ENCODE assay signal across 8 cellular contexts in the genomic region with DNA sequence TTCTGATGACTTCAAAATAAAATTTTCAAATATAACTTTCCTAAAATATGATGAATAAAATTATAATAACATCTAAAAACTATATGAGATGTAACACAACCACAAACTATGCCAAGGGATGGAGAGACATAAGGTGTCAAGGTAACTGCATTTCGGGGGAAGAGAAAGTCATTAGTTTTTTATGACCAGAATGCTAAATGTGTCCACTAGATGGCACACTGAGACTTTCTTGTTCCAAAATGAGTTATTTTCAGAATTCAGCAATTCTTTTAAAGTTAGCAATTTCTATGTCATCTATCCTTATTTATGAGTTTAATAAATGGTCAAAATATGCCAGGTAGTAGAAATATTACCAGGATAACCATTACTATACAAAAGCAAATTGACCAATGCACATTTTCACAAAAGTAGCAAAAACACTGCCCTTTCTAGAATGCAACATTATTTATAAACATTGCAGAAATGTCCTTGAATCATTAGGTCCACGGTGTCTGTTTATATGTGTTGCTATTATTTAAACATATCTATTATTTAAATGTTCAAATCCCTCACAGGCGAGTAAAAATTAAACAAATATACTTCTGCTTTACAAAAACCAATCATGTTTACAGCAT.
DNase-seq lines count a peak whose midpoint lies in the region; ATAC-seq and TF ChIP-seq lines count a peak whose summit lies in the region.
"Had no signal": no experiment of that assay in that cellular context is flagged by ENCODE, and none has a peak within 500 bp of the region (broad histone marks: within the 10 kb centered on the region; RNA-seq: fewer than 3 reads in every experiment).

No MANE protein-coding gene starts in this region.

- peaks cover 6% of the 10 kb centered on the region for H3K36me3 Mint-ChIP-seq in Caco-2 (ENCODE audit: insufficient read depth, unreplicated experiment)

- DNase-seq in Caco-2 (peak in 1 of 2 experiments; percentile 30), GM23248 (peak; percentile 58), Peyer's patch (no peak), esophagus muscularis mucosa (ENCODE audit: extremely low spot score) (no peak), ovary (no peak), omental fat pad (ENCODE audit: low spot score) (no peak), NCI-H226 (no peak)

- POLR2A ChIA-PET in Caco-2 (lab: Charles Lee): no interaction called here

- in situ Hi-C loops in GM23248 (cut with MboI): no loop called here

- no peak overlapping the region for H3K9ac ChIP-seq in GM23248

- CTCF ChIA-PET in Caco-2 (lab: Charles Lee): interaction anchor here (0.6 kb wide), 1 partner anchor 1670 kb away, joined by 5 read pairs; no protein-coding TSS in a partner anchor

- H3K4me3 ChIP-seq in Caco-2 (ENCODE audit: low read depth, low read length): no peak overlapping the region
- no peak overlapping the region for H3K4me3 ChIP-seq in GM23248
- H3K4me3 ChIP-seq in Peyer's patch: no peak overlapping the region
- no peak overlapping the region for H3K4me3 ChIP-seq in esophagus muscularis mucosa
- no peak overlapping the region for H3K4me3 ChIP-seq in ovary
- H3K4me3 ChIP-seq: skin epidermis had no signal

- H3F3A ChIP-seq in GM23248 (ENCODE audit: insufficient read depth): no peaks in the 10 kb centered on the region

- H3K79me2 ChIP-seq in GM23248 (ENCODE audit: insufficient read depth): no peaks in the 10 kb centered on the region

- H3K4me1 ChIP-seq in Caco-2 (no peaks in the 10 kb centered on the region), GM23248 (ENCODE audit: insufficient read depth) (no peaks in the 10 kb centered on the region), Peyer's patch (no peaks in the 10 kb centered on the region), esophagus muscularis mucosa (no peaks in the 10 kb centered on the region), ovary (ENCODE audit: insufficient read depth) (no peaks in the 10 kb centered on the region)

- 37 to 42% methylated on average over 3 of the region's 3 CpGs for WGBS in GM23248 (ENCODE audit: low coverage in 1 of 2, low lambda C conversion rate in 2 of 2, missing lambda C conversion rate in 2 of 2), 2 experiments
- WGBS in esophagus muscularis mucosa: 36% methylated on average over 3 of the region's 3 CpGs
- WGBS in ovary, 3 donors: 6 to 18% (median 11%) methylated on average over 3 of the region's 3 CpGs

- no peak overlapping the region for H3K27ac ChIP-seq in GM23248
- no peak overlapping the region for H3K27ac ChIP-seq in Peyer's patch
- H3K27ac ChIP-seq in esophagus muscularis mucosa (replicated peaks in 1 of 4): no peak overlapping the region
- H3K27ac ChIP-seq in ovary: no peak overlapping the region
- H3K27ac ChIP-seq: skin epidermis had no signal

- H3K36me3 ChIP-seq in Caco-2 (ENCODE audit: control insufficient read depth, insufficient read depth, low read length): no peaks in the 10 kb centered on the region
- H3K36me3 ChIP-seq in GM23248 (ENCODE audit: low read depth): no peaks in the 10 kb centered on the region
- no peaks in the 10 kb centered on the region for H3K36me3 ChIP-seq in Peyer's patch
- H3K36me3 ChIP-seq in esophagus muscularis mucosa: no peaks in the 10 kb centered on the region
- H3K36me3 ChIP-seq in ovary: no peaks in the 10 kb centered on the region

- no peaks in the 10 kb centered on the region for H3K9me2 ChIP-seq in GM23248 (ENCODE audit: insufficient read depth)

- intact Hi-C loops in Caco-2 (cut with micrococcal nuclease; ENCODE audit: unreplicated experiment) (loop anchor here (1.0 to 2.0 kb wide), 3 partner anchors 48 to 582 kb away; no protein-coding TSS in a partner anchor), esophagus muscularis mucosa (cut with DNase I) (loop anchor here (5.0 kb wide), 2 partner anchors 153 to 583 kb away; no protein-coding TSS in a partner anchor), ovary (cut with DNase I) (loop anchor here in 1 of 4 donors (10.0 kb wide), 1 partner anchor 586 kb away; no protein-coding TSS in a partner anchor)

- TF ChIP-seq EP300 in esophagus muscularis mucosa (IDR thresholded peaks at IDR 0.05) (no peak), ovary (IDR thresholded peaks at IDR 0.05) (no peak)

- H4K20me1 ChIP-seq in GM23248 (ENCODE audit: insufficient read depth): no peaks in the 10 kb centered on the region

- no peak overlapping the region for H3K27ac Mint-ChIP-seq in Caco-2 (ENCODE audit: unreplicated experiment)

- no peaks in the 10 kb centered on the region for H3K27me3 Mint-ChIP-seq in Caco-2 (ENCODE audit: insufficient read depth, unreplicated experiment)

- H3K9me3 Mint-ChIP-seq in Caco-2 (ENCODE audit: unreplicated experiment): no peaks in the 10 kb centered on the region

- H3K4me1 Mint-ChIP-seq in Caco-2 (ENCODE audit: low read depth, unreplicated experiment): no peaks in the 10 kb centered on the region

- no peak overlapping the region for H3K4me3 Mint-ChIP-seq in Caco-2 (ENCODE audit: unreplicated experiment)

- H3K9me3 ChIP-seq in Caco-2 (no peaks in the 10 kb centered on the region), GM23248 (ENCODE audit: low read depth) (no peaks in the 10 kb centered on the region), Peyer's patch (no peaks in the 10 kb centered on the region), esophagus muscularis mucosa (no peaks in the 10 kb centered on the region), ovary (no peaks in the 10 kb centered on the region)

- no peaks in the 10 kb centered on the region for H3K27me3 ChIP-seq in Caco-2 (replicated peaks; ENCODE audit: control insufficient read depth, insufficient read depth, low read length)
- H3K27me3 ChIP-seq in GM23248 (replicated peaks; ENCODE audit: insufficient read depth): no peaks in the 10 kb centered on the region
- H3K27me3 ChIP-seq in Peyer's patch: no peaks in the 10 kb centered on the region
- H3K27me3 ChIP-seq in esophagus muscularis mucosa: no peaks in the 10 kb centered on the region
- H3K27me3 ChIP-seq in ovary: no peaks in the 10 kb centered on the region

- no TSS peak for BruUV-seq in Caco-2 (replicated peaks; lab: Mats Ljungman, UMichigan)

- peak overlapping the region; percentile 8 for H3K4me2 ChIP-seq in GM23248 (ENCODE audit: unreplicated experiment)

- peak; percentile 59 to 64 for TF ChIP-seq CTCF in Caco-2 (IDR thresholded peaks at IDR 0.05; ENCODE audit: insufficient read depth in 1 of 2, low read depth in 1 of 2, low read length in 1 of 2, severe bottlenecking in 1 of 2, unreplicated experiment in 1 of 2)
- TF ChIP-seq CTCF in Peyer's patch (IDR thresholded peaks at IDR 0.05): peak; percentile 32 to 75 (median 68)
- TF ChIP-seq CTCF in esophagus muscularis mucosa (IDR thresholded peaks at IDR 0.05): peak; percentile 66 to 76 (median 67)
- TF ChIP-seq CTCF in ovary (IDR thresholded peaks at IDR 0.05): peak; percentile 39 to 61 (median 50)
- TF ChIP-seq CTCF in omental fat pad (IDR thresholded peaks at IDR 0.05): peak in 1 of 3 donors; percentile 15

- no peak overlapping the region for H2AFZ ChIP-seq in GM23248

- TF ChIP-seq POLR2A in Peyer's patch (IDR thresholded peaks at IDR 0.05) (no peak), esophagus muscularis mucosa (IDR thresholded peaks at IDR 0.05; ENCODE audit: low read depth) (no peak), ovary (IDR thresholded peaks at IDR 0.05) (no peak)

- no peak for ATAC-seq in omental fat pad (ENCODE audit: low FRiP score)
